ENCODE assay signal across 8 cellular contexts in genomic region chr1:203006948-203007871, GRCh38.
DNase-seq lines count a peak whose midpoint lies in the region; ATAC-seq and FAIRE-seq lines count a peak whose summit lies in the region.

Gene TMEM183A (plus strand): TSS chr1:203007374. CDS start chr1:203007466, 92 bp downstream.

- ATAC-seq in GM19025 (IDR thresholded peaks at IDR 0.05; ENCODE audit: low read depth, unreplicated experiment): peak; percentile 87
- peak; percentile 92 for ATAC-seq in HG03342 (IDR thresholded peaks at IDR 0.05; ENCODE audit: unreplicated experiment)
- ATAC-seq in activated CD4-positive, CD25-positive, alpha-beta regulatory T cell treated with anti-CD3 and anti-CD28 coated beads, Interleukin-2, amount 50 U/mL, for 24 hours: peak; percentile 91 to 95

- FAIRE-seq in islet of Langerhans (lab: Jason Lieb, UNC): peak; percentile 92

- DNase-seq in AG08396 (ENCODE audit: low spot score) (peak; percentile 95), NCI-H446 treated with DMSO at 0.1 percent for 48 hours (lab: John Stamatoyannopoulos, UW) (peak; percentile 93), cerebellar cortex (ENCODE audit: low spot score) (peak; percentile 98)
- peak; percentile 91 for DNase-seq in stimulated activated CD4-positive, alpha-beta T cell treated with anti-CD3 and anti-CD28 coated beads, Interleukin-12 subunit alpha, Interleukin-12 subunit beta, amount 100 ng/mL, for 4 hours

Comparison
In these comparisons a context has a peak if more than half of its experiments do, and no peak if none do; other contexts are left out.
1. Peak in every context shown above with its lines: DNase-seq and ATAC-seq.